ENCODE assay signal across 8 cellular contexts in genomic region chr19:44745386-44745831, GRCh38. TPM values are rescaled to one million over a fixed set of nuclear protein-coding genes. Genes with fewer than 3 reads are reported as not detected.
DNase-seq lines count a peak whose midpoint lies in the region; ATAC-seq, FAIRE-seq and TF ChIP-seq lines count a peak whose summit lies in the region.

No MANE protein-coding gene starts in this region.

- TF ChIP-seq POLR2A in GM12892 (IDR thresholded peaks at IDR 0.05; ENCODE audit: low read depth, low read length) = no peak

- H3K36me3 Mint-ChIP-seq in effector memory CD8-positive, alpha-beta T cell (ENCODE audit: insufficient read depth) = peaks cover 31% of the 10 kb centered on the region
- H3K36me3 Mint-ChIP-seq in naive thymus-derived CD8-positive, alpha-beta T cell = peaks cover 0 to 2% (median 0%) of the 10 kb centered on the region in 3 donors

- peaks cover 32% of the 10 kb centered on the region in 2 donors for H3K4me1 Mint-ChIP-seq in effector memory CD8-positive, alpha-beta T cell (ENCODE audit: low read depth in 2 of 2)
- H3K4me1 Mint-ChIP-seq in naive thymus-derived CD8-positive, alpha-beta T cell = peaks cover 24 to 49% (median 43%) of the 10 kb centered on the region in 4 donors

- H3K27ac Mint-ChIP-seq in effector memory CD8-positive, alpha-beta T cell = peak overlapping the region; percentile 87 to 95
- H3K27ac Mint-ChIP-seq in naive thymus-derived CD8-positive, alpha-beta T cell = peak overlapping the region; percentile 28 to 99 (median 93)

- DNase-seq in AG10803 (ENCODE audit: low read depth) (peak; percentile 81), NCI-H2196 (lab: John Stamatoyannopoulos, UW; ENCODE audit: unreplicated experiment) (peak; percentile 58), KG1 (lab: John Stamatoyannopoulos, UW) (no peak), GM12892 (ENCODE audit: insufficient read length) (no peak), NCI-H2171 treated with DMSO at 0.1 percent for 48 hours (lab: John Stamatoyannopoulos, UW) (no peak)
- no peak for DNase-seq in effector memory CD8-positive, alpha-beta T cell
- peak in 1 of 10 donors; percentile 51 for DNase-seq in naive thymus-derived CD8-positive, alpha-beta T cell

- no peak for ATAC-seq in effector memory CD8-positive, alpha-beta T cell (replicated peaks)
- no peak for ATAC-seq in naive thymus-derived CD8-positive, alpha-beta T cell
- no peak for ATAC-seq in HG02973 (IDR thresholded peaks at IDR 0.05; ENCODE audit: unreplicated experiment)

- H3K9me3 Mint-ChIP-seq in effector memory CD8-positive, alpha-beta T cell = no peaks in the 10 kb centered on the region
- H3K9me3 Mint-ChIP-seq in naive thymus-derived CD8-positive, alpha-beta T cell = no peaks in the 10 kb centered on the region

- H3K27me3 Mint-ChIP-seq in effector memory CD8-positive, alpha-beta T cell = no peaks in the 10 kb centered on the region
- no peaks in the 10 kb centered on the region for H3K27me3 Mint-ChIP-seq in naive thymus-derived CD8-positive, alpha-beta T cell

- H3K4me3 Mint-ChIP-seq in effector memory CD8-positive, alpha-beta T cell = peak overlapping the region; percentile 32 to 42
- H3K4me3 Mint-ChIP-seq in naive thymus-derived CD8-positive, alpha-beta T cell = peak overlapping the region in 4 of 10 donors; percentile 11 to 89 (median 30)

- POLR2A ChIA-PET in naive thymus-derived CD8-positive, alpha-beta T cell (lab: Charles Lee) = interaction anchor here (0.9 to 2.2 kb wide), 4 partner anchors 8 to 21 kb away, joined by 4 to 12 read pairs (median 5); no protein-coding TSS in a partner anchor

- TF ChIP-seq CTCF in AG10803 (conservative IDR thresholded peaks at IDR 0.05; ENCODE audit: low read length) = no peak

- H3K4me3 ChIP-seq in AG10803 (ENCODE audit: low read length) = no peak overlapping the region

- FAIRE-seq in GM12892 (lab: Jason Lieb, UNC) = no peak

RNA-seq across cellular contexts. Expression of gene BCL3, which starts 3.1 kb away (rescaled TPM):
- 1 to 10 TPM; 5.9 to 7.7 TPM for total RNA-seq in naive thymus-derived CD8-positive, alpha-beta T cell
- polyA plus RNA-seq in naive thymus-derived CD8-positive, alpha-beta T cell = 1 to 10 TPM; 3.2 to 6.2 (median 3.5) TPM
- 3.3 TPM for polyA plus RNA-seq in GM12892 (2012; ENCODE audit: missing spikeins)

RNA-seq across cellular contexts. Expression of gene CBLC, which starts 32.3 kb away (rescaled TPM):
- not detected for total RNA-seq in naive thymus-derived CD8-positive, alpha-beta T cell
- under 1 TPM in 1 of 3 donors, not detected in 2; 0.14 TPM for polyA plus RNA-seq in naive thymus-derived CD8-positive, alpha-beta T cell
- not detected for polyA plus RNA-seq in GM12892 (2012; ENCODE audit: missing spikeins)

RNA-seq across cellular contexts. Expression of gene CEACAM16, which starts 46.5 kb away (rescaled TPM):
- not detected for total RNA-seq in naive thymus-derived CD8-positive, alpha-beta T cell
- not detected for polyA plus RNA-seq in naive thymus-derived CD8-positive, alpha-beta T cell
- not detected for polyA plus RNA-seq in GM12892 (2012; ENCODE audit: missing spikeins)

Comparison
In these comparisons a context has a peak if more than half of its experiments do, and no peak if none do; other contexts are left out.
1. DNase-seq: peak in AG10803 (single experiment) and NCI-H2196 (single experiment); none in effector memory CD8-positive, alpha-beta T cell (0 of 3), KG1 (single experiment), GM12892 (single experiment) and NCI-H2171 treated with DMSO at 0.1 percent for 48 hours (single experiment).